Comparison of ENCODE assay signal across 9 cellular contexts in genomic region chr12:121582583-121583333, GRCh38. TPM values are rescaled to one million over a fixed set of nuclear protein-coding genes. Genes with fewer than 3 reads are reported as not detected.
A peak's percentile ranks its signal among the peaks of the same experiment; 100 is the strongest.
DNase-seq lines count a peak whose midpoint lies in the region; ATAC-seq, FAIRE-seq and TF ChIP-seq lines count a peak whose summit lies in the region.
"Had no signal": no experiment of that assay in that cellular context is flagged by ENCODE, and none has a peak within 500 bp of the region (broad histone marks: within the 10 kb centered on the region; RNA-seq: fewer than 3 reads in every experiment).

No MANE protein-coding gene starts in this region.

- no peak for TF ChIP-seq CTCF in esophagus squamous epithelium (IDR thresholded peaks at IDR 0.05)
- TF ChIP-seq CTCF in psoas muscle (IDR thresholded peaks at IDR 0.05) = no peak

- H3K27me3 ChIP-seq in esophagus squamous epithelium = no peaks in the 10 kb centered on the region
- H3K27me3 ChIP-seq in psoas muscle (ENCODE audit: insufficient read depth in 3 of 3, low read length in 2 of 3) = no peaks in the 10 kb centered on the region

- H3K27ac ChIP-seq in esophagus squamous epithelium (peak overlapping the region in 3 of 4 donors; percentile 9 to 92 (median 92)), psoas muscle (peak overlapping the region; percentile 93)

- no peak for FAIRE-seq in RCC 7860 (lab: Jason Lieb, UNC)

- H3K4me3 ChIP-seq in esophagus squamous epithelium (no peak overlapping the region), psoas muscle (peak overlapping the region; percentile 82)

- ATAC-seq in psoas muscle (no peak), GM21825 (IDR thresholded peaks at IDR 0.05; ENCODE audit: unreplicated experiment) (no peak), GM18867 (IDR thresholded peaks at IDR 0.05; ENCODE audit: unreplicated experiment) (no peak)

- H3K4me1 ChIP-seq in esophagus squamous epithelium = peaks cover 26 to 45% (median 29%) of the 10 kb centered on the region in 3 donors
- H3K4me1 ChIP-seq in psoas muscle = peaks cover 34% of the 10 kb centered on the region

- H3K36me3 ChIP-seq in esophagus squamous epithelium (no peaks in the 10 kb centered on the region), psoas muscle (ENCODE audit: insufficient read depth in 1 of 2, low read depth in 1 of 2) (no peaks in the 10 kb centered on the region)

- WGBS in esophagus squamous epithelium, 2 donors = 63 to 68% methylated on average over 13 of the region's 13 CpGs
- WGBS in psoas muscle, 3 donors = 57 to 67% (median 62%) methylated on average over 13 of the region's 13 CpGs

- no peak for TF ChIP-seq POLR2A in esophagus squamous epithelium (IDR thresholded peaks at IDR 0.05)

- intact Hi-C loops in esophagus squamous epithelium (cut with DNase I) = no loop called here
- intact Hi-C loops in psoas muscle (cut with DNase I) = no loop called here

- peak; percentile 52 for DNase-seq in ELR (ENCODE audit: low read depth)
- peak; percentile 39 for DNase-seq in RCC 7860 (ENCODE audit: low spot score)
- DNase-seq in esophagus squamous epithelium (lab: John Stamatoyannopoulos, UW) = no peak
- DNase-seq in psoas muscle = no peak
- no peak for DNase-seq in stimulated activated naive CD4-positive, alpha-beta T cell (lab: John Stamatoyannopoulos, UW)
- no peak for DNase-seq in germinal center (ENCODE audit: low spot score)
- DNase-seq: NCI-H2107 had no signal

- H3K9me3 ChIP-seq in esophagus squamous epithelium = no peaks in the 10 kb centered on the region
- H3K9me3 ChIP-seq in psoas muscle = no peaks in the 10 kb centered on the region

RNA-seq across cellular contexts. Expression of gene KDM2B, which starts 1.9 kb away (rescaled TPM):
- total RNA-seq in esophagus squamous epithelium (10 to 100 TPM; 20.7 to 26.3 (median 23.9) TPM), psoas muscle (10 to 100 TPM in 3 of 4 donors, 1 to 10 TPM in 1; 7.5 to 11.5 (median 10.5) TPM)
- polyA plus RNA-seq in psoas muscle = 1 to 10 TPM; 6.3 to 9.9 (median 6.7) TPM

RNA-seq across cellular contexts. Expression of gene ORAI1, which starts 43.6 kb away (rescaled TPM):
- total RNA-seq in esophagus squamous epithelium (1 to 10 TPM; 4.4 to 7.9 (median 7.0) TPM), psoas muscle (10 to 100 TPM; 17.9 to 34.2 (median 30.2) TPM)
- polyA plus RNA-seq in psoas muscle = 10 to 100 TPM; 23.2 to 75.5 (median 26.0) TPM

Comparison
In these comparisons a context has a peak if more than half of its experiments do, and no peak if none do; other contexts are left out.
1. DNase-seq: peak in ELR (single experiment) and RCC 7860 (single experiment); none in esophagus squamous epithelium (single experiment), psoas muscle (0 of 2), stimulated activated naive CD4-positive, alpha-beta T cell (0 of 6) and germinal center (single experiment).